ENCODE assay signal across 21 cellular contexts in the genomic region with DNA sequence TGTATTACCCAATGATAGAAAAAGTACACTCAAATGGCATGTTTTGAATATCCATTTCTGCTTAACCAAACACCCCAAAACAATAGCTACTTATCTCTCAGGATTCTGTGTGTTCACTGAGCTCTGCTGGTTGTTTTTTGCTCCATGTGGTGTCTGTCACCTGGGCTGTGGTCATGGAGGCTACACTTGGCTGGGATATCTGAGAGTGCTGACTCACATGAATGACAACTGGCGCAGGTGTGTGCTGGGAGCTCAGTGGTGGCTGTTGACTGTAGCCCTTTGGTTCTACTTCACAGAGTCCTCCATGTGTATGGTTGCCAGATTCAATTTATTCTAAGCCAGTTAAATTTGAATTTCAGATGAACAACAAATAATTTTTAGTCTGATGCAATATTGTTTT. TPM values are rescaled to one million over a fixed set of nuclear protein-coding genes. Genes with fewer than 3 reads are reported as not detected.
DNase-seq lines count a peak whose midpoint lies in the region; ATAC-seq and TF ChIP-seq lines count a peak whose summit lies in the region.
"Had no signal": no experiment of that assay in that cellular context is flagged by ENCODE, and none has a peak within 500 bp of the region (broad histone marks: within the 10 kb centered on the region; RNA-seq: fewer than 3 reads in every experiment).

No MANE protein-coding gene starts in this region.

- no peak overlapping the region for H3K9ac ChIP-seq in endodermal cell (ENCODE audit: extremely low read depth, low read length, poor library complexity, severe bottlenecking)
- H3K9ac ChIP-seq: GM23248 had no signal

- ATAC-seq in activated CD8-positive, alpha-beta memory T cell treated with anti-CD3 and anti-CD28 coated beads, Interleukin-2, amount 10 ng/mL, durations not matched to agents 7 days and 5 days: no peak
- ATAC-seq in HG03521 (IDR thresholded peaks at IDR 0.05; ENCODE audit: unreplicated experiment): no peak
- ATAC-seq: naive thymus-derived CD4-positive, alpha-beta T cell; T-cell had no signal

- H3K9me3 Mint-ChIP-seq in activated naive CD4-positive, alpha-beta T cell treated with anti-CD3 and anti-CD28 coated beads, Interleukin-2, amount 10 ng/mL, durations not matched to agents 7 days and 5 days: no peaks in the 10 kb centered on the region
- no peaks in the 10 kb centered on the region for H3K9me3 Mint-ChIP-seq in endodermal cell
- H3K9me3 Mint-ChIP-seq in activated CD8-positive, alpha-beta memory T cell treated with anti-CD3 and anti-CD28 coated beads, Interleukin-2, amount 10 ng/mL, durations not matched to agents 7 days and 5 days (ENCODE audit: low read depth): no peaks in the 10 kb centered on the region
- H3K9me3 Mint-ChIP-seq: memory B cell; naive thymus-derived CD4-positive, alpha-beta T cell; T-cell had no signal

- H3K27me3 Mint-ChIP-seq in activated naive CD4-positive, alpha-beta T cell treated with anti-CD3 and anti-CD28 coated beads, Interleukin-2, amount 10 ng/mL, durations not matched to agents 7 days and 5 days: peaks cover 4% of the 10 kb centered on the region
- H3K27me3 Mint-ChIP-seq in endodermal cell (ENCODE audit: insufficient read depth): peaks cover 6% of the 10 kb centered on the region
- H3K27me3 Mint-ChIP-seq in activated CD8-positive, alpha-beta memory T cell treated with anti-CD3 and anti-CD28 coated beads, Interleukin-2, amount 10 ng/mL, durations not matched to agents 7 days and 5 days: peaks cover 3% of the 10 kb centered on the region
- H3K27me3 Mint-ChIP-seq: activated naive CD8-positive, alpha-beta T cell; memory B cell had no signal

- no peak overlapping the region for H3K4me3 ChIP-seq in endodermal cell (ENCODE audit: low read length)
- H3K4me3 ChIP-seq: esophagus squamous epithelium, GM23248, ovary, sigmoid colon had no signal

- no peak overlapping the region for H3K27ac Mint-ChIP-seq in activated naive CD4-positive, alpha-beta T cell treated with anti-CD3 and anti-CD28 coated beads, Interleukin-2, amount 10 ng/mL, durations not matched to agents 7 days and 5 days
- no peak overlapping the region for H3K27ac Mint-ChIP-seq in endodermal cell
- no peak overlapping the region for H3K27ac Mint-ChIP-seq in activated CD8-positive, alpha-beta memory T cell treated with anti-CD3 and anti-CD28 coated beads, Interleukin-2, amount 10 ng/mL, durations not matched to agents 7 days and 5 days
- H3K27ac Mint-ChIP-seq: activated naive CD8-positive, alpha-beta T cell; memory B cell; naive thymus-derived CD4-positive, alpha-beta T cell; T-cell had no signal

- 80% methylated on average over 1 of the region's 1 CpG; no CpG with 5 or more reads in 1 of the 2 experiments for WGBS in endodermal cell (ENCODE audit: insufficient coverage in 1 of 2, insufficient read length in 1 of 2), 2 experiments

- H3K27ac ChIP-seq in endodermal cell (ENCODE audit: low read depth, low read length): no peak overlapping the region
- H3K27ac ChIP-seq: C4-2B, esophagus squamous epithelium, GM23248, ovary, sigmoid colon had no signal

- no peaks in the 10 kb centered on the region for H3K4me1 ChIP-seq in endodermal cell (ENCODE audit: control insufficient read depth, insufficient read depth, low read length)
- H3K4me1 ChIP-seq: esophagus squamous epithelium, sigmoid colon had no signal

- DNase-seq in activated naive CD4-positive, alpha-beta T cell treated with anti-CD3 and anti-CD28 coated beads, Interleukin-2, amount 10 ng/mL, durations not matched to agents 7 days and 5 days: peak; percentile 20
- no peak for DNase-seq in activated naive CD4-positive, alpha-beta T cell treated with Interleukin-2 at 50 U/mL for 16 hours
- DNase-seq in NCI-H345 (lab: John Stamatoyannopoulos, UW): peak; percentile 78
- DNase-seq in endodermal cell: peak; percentile 83
- DNase-seq in NCI-H526 (lab: John Stamatoyannopoulos, UW): no peak
- DNase-seq in activated CD8-positive, alpha-beta memory T cell treated with anti-CD3 and anti-CD28 coated beads, Interleukin-2, amount 50 U/mL, for 48 hours: no peak
- DNase-seq in activated CD8-positive, alpha-beta memory T cell treated with anti-CD3 and anti-CD28 coated beads, Interleukin-2, amount 10 ng/mL, durations not matched to agents 7 days and 5 days: no peak
- DNase-seq: esophagus squamous epithelium; GM23248; Kasumi-1; kidney glomerular epithelial cell; naive thymus-derived CD4-positive, alpha-beta T cell; NCI-H1092; NCI-H446 treated with DMSO at 0.1 percent for 48 hours; ovary; sigmoid colon; T-cell had no signal

- no peaks in the 10 kb centered on the region for H3K9me3 ChIP-seq in endodermal cell (ENCODE audit: control insufficient read depth, low read length)
- H3K9me3 ChIP-seq: esophagus squamous epithelium, ovary, sigmoid colon had no signal

- no peaks in the 10 kb centered on the region for H3K36me3 Mint-ChIP-seq in activated naive CD4-positive, alpha-beta T cell treated with anti-CD3 and anti-CD28 coated beads, Interleukin-2, amount 10 ng/mL, durations not matched to agents 7 days and 5 days
- H3K36me3 Mint-ChIP-seq in endodermal cell (ENCODE audit: low read depth): no peaks in the 10 kb centered on the region
- H3K36me3 Mint-ChIP-seq in activated CD8-positive, alpha-beta memory T cell treated with anti-CD3 and anti-CD28 coated beads, Interleukin-2, amount 10 ng/mL, durations not matched to agents 7 days and 5 days: no peaks in the 10 kb centered on the region
- H3K36me3 Mint-ChIP-seq: activated naive CD8-positive, alpha-beta T cell; memory B cell; naive thymus-derived CD4-positive, alpha-beta T cell; T-cell had no signal

- CTCF ChIA-PET in activated naive CD4-positive, alpha-beta T cell treated with anti-CD3 and anti-CD28 coated beads, Interleukin-2, amount 10 ng/mL, durations not matched to agents 7 days and 5 days (lab: Charles Lee): no interaction called here
- CTCF ChIA-PET in activated CD8-positive, alpha-beta memory T cell treated with anti-CD3 and anti-CD28 coated beads, Interleukin-2, amount 10 ng/mL, durations not matched to agents 7 days and 5 days (lab: Charles Lee): interaction anchor here (0.9 kb wide), 1 partner anchor 24 kb away, joined by 3 read pairs; no protein-coding TSS in a partner anchor

- no peak overlapping the region for H3K4me3 Mint-ChIP-seq in activated naive CD4-positive, alpha-beta T cell treated with anti-CD3 and anti-CD28 coated beads, Interleukin-2, amount 10 ng/mL, durations not matched to agents 7 days and 5 days
- no peak overlapping the region for H3K4me3 Mint-ChIP-seq in endodermal cell
- no peak overlapping the region for H3K4me3 Mint-ChIP-seq in activated CD8-positive, alpha-beta memory T cell treated with anti-CD3 and anti-CD28 coated beads, Interleukin-2, amount 10 ng/mL, durations not matched to agents 7 days and 5 days
- H3K4me3 Mint-ChIP-seq: activated naive CD8-positive, alpha-beta T cell; memory B cell; naive thymus-derived CD4-positive, alpha-beta T cell; T-cell had no signal

- H3K36me3 ChIP-seq in endodermal cell (ENCODE audit: control insufficient read depth, insufficient read depth, low read length): no peaks in the 10 kb centered on the region
- H3K36me3 ChIP-seq: esophagus squamous epithelium, ovary, sigmoid colon had no signal

- peaks cover 7% of the 10 kb centered on the region for H3K4me1 Mint-ChIP-seq in activated naive CD4-positive, alpha-beta T cell treated with anti-CD3 and anti-CD28 coated beads, Interleukin-2, amount 10 ng/mL, durations not matched to agents 7 days and 5 days
- peaks cover 30% of the 10 kb centered on the region for H3K4me1 Mint-ChIP-seq in endodermal cell
- peaks cover 14% of the 10 kb centered on the region for H3K4me1 Mint-ChIP-seq in activated CD8-positive, alpha-beta memory T cell treated with anti-CD3 and anti-CD28 coated beads, Interleukin-2, amount 10 ng/mL, durations not matched to agents 7 days and 5 days

- no peak for TF ChIP-seq CTCF in endodermal cell (conservative IDR thresholded peaks at IDR 0.05)

- no peaks in the 10 kb centered on the region for H3K27me3 ChIP-seq in endodermal cell (ENCODE audit: control insufficient read depth, insufficient read depth, low read length, poor library complexity, severe bottlenecking)
- H3K27me3 ChIP-seq: esophagus squamous epithelium, ovary, sigmoid colon had no signal

RNA-seq across cellular contexts. Expression of a gene that starts 28.4 kb away (rescaled TPM):
- total RNA-seq in endodermal cell: 10 to 100 TPM; 72.7 to 88.8 TPM
- polyA plus RNA-seq in endodermal cell (2013, experiment 1 of 2): 53.8 TPM
- 53.0 TPM for polyA plus RNA-seq in endodermal cell (2013, experiment 2 of 2)
- 1 to 10 TPM; 3.5 to 5.0 TPM for total RNA-seq in activated CD8-positive, alpha-beta memory T cell treated with anti-CD3 and anti-CD28 coated beads, Interleukin-2, amount 10 ng/mL, durations not matched to agents 7 days and 5 days

RNA-seq across cellular contexts. Expression of a gene that starts 37.7 kb away (rescaled TPM):
- under 1 TPM; 0.51 to 0.66 TPM for total RNA-seq in endodermal cell
- polyA plus RNA-seq in endodermal cell (2013, experiment 1 of 2): 0.21 TPM
- polyA plus RNA-seq in endodermal cell (2013, experiment 2 of 2): 0.37 TPM
- total RNA-seq in activated CD8-positive, alpha-beta memory T cell treated with anti-CD3 and anti-CD28 coated beads, Interleukin-2, amount 10 ng/mL, durations not matched to agents 7 days and 5 days: under 1 TPM in 1 of 2 experiments, not detected in 1; 0.19 TPM
- total RNA-seq: GM23248 had no signal

RNA-seq across cellular contexts. Expression of a gene that starts 50.8 kb away (rescaled TPM):
- total RNA-seq in endodermal cell: 10 to 100 TPM in 1 of 2 donors, 1 to 10 TPM in 1; 9.2 to 11.0 TPM
- 14.1 TPM for polyA plus RNA-seq in endodermal cell (2013, experiment 1 of 2)
- polyA plus RNA-seq in endodermal cell (2013, experiment 2 of 2): 11.8 TPM
- 1 to 10 TPM; 1.3 to 3.1 TPM for total RNA-seq in activated CD8-positive, alpha-beta memory T cell treated with anti-CD3 and anti-CD28 coated beads, Interleukin-2, amount 10 ng/mL, durations not matched to agents 7 days and 5 days

Comparison
In these comparisons a context has a peak if more than half of its experiments do, and no peak if none do; other contexts are left out.
1. DNase-seq: peak in activated naive CD4-positive, alpha-beta T cell treated with anti-CD3 and anti-CD28 coated beads, Interleukin-2, amount 10 ng/mL, durations not matched to agents 7 days and 5 days (single experiment), NCI-H345 (single experiment) and endodermal cell (single experiment); none in activated naive CD4-positive, alpha-beta T cell treated with Interleukin-2 at 50 U/mL for 16 hours (single experiment), NCI-H526 (0 of 2), activated CD8-positive, alpha-beta memory T cell treated with anti-CD3 and anti-CD28 coated beads, Interleukin-2, amount 50 U/mL, for 48 hours (single experiment) and activated CD8-positive, alpha-beta memory T cell treated with anti-CD3 and anti-CD28 coated beads, Interleukin-2, amount 10 ng/mL, durations not matched to agents 7 days and 5 days (single experiment).
2. RNA of a gene that starts 28.4 kb away (total RNA-seq): 72.7 to 88.8 TPM in endodermal cell; 3.5 to 5.0 TPM in activated CD8-positive, alpha-beta memory T cell treated with anti-CD3 and anti-CD28 coated beads, Interleukin-2, amount 10 ng/mL, durations not matched to agents 7 days and 5 days; every median in the first group is over 10 times any median in the second.